In genomic region chr2:217900010-217900779, GRCh38 we compare ENCODE assay signal across 1 cellular context.
TF ChIP-seq lines count a peak whose summit lies in the region.

No MANE protein-coding gene starts in this region.

TF ChIP-seq in HepG2, 621 proteins besides CTCF, POLR2A, EP300 and RAD21 (continued from another document and continues in another):
- TF ChIP-seq ZNF800 (CRISPR knock-in tag; IDR thresholded peaks at IDR 0.05), result 0 out of 2 replicates have a peak, but pooled peaks have one; percentile 73
- 0 out of 2 replicates have a peak, but pooled peaks have one; percentile 17 for TF ChIP-seq ZNF740 (CRISPR knock-in tag; IDR thresholded peaks at IDR 0.05)
- no peak for TF ChIP-seq ZNF292 (CRISPR knock-in tag; IDR thresholded peaks at IDR 0.05; ENCODE audit: borderline replicate concordance, low read depth)
- no peak for TF ChIP-seq SP4 (CRISPR knock-in tag; IDR thresholded peaks at IDR 0.05)
- TF ChIP-seq SNAI1 (CRISPR knock-in tag; IDR thresholded peaks at IDR 0.05; ENCODE audit: borderline replicate concordance), result no peak
- no peak for TF ChIP-seq RARA (CRISPR knock-in tag; IDR thresholded peaks at IDR 0.05)
- TF ChIP-seq GFI1 (CRISPR knock-in tag; IDR thresholded peaks at IDR 0.05; ENCODE audit: borderline replicate concordance), result no peak
- TF ChIP-seq ARID4A (CRISPR knock-in tag; IDR thresholded peaks at IDR 0.05; ENCODE audit: borderline replicate concordance), result peak; percentile 43; the same call in 1 of the 2 replicates
- 0 out of 2 replicates have a peak, but pooled peaks have one; percentile 55 for TF ChIP-seq ZNF431 (CRISPR knock-in tag; IDR thresholded peaks at IDR 0.05; ENCODE audit: borderline replicate concordance, low read depth)
- TF ChIP-seq ZNF816 (CRISPR knock-in tag; IDR thresholded peaks at IDR 0.05; ENCODE audit: borderline replicate concordance), result 0 out of 2 replicates have a peak, but pooled peaks have one; percentile 38
- peak; percentile 41; the same call in 1 of the 2 replicates for TF ChIP-seq ZNF605 (CRISPR knock-in tag; IDR thresholded peaks at IDR 0.05)
- no peak for TF ChIP-seq NR2F6 (IDR thresholded peaks at IDR 0.05)
- TF ChIP-seq NR2F6 (CRISPR knock-in tag; IDR thresholded peaks at IDR 0.05), result 0 out of 2 replicates have a peak, but pooled peaks have one; percentile 13
- TF ChIP-seq PHF21A (CRISPR knock-in tag; IDR thresholded peaks at IDR 0.05), result peak; percentile 61
- TF ChIP-seq AKNA (CRISPR knock-in tag; IDR thresholded peaks at IDR 0.05; ENCODE audit: borderline replicate concordance), result 0 out of 2 replicates have a peak, but pooled peaks have one; percentile 68
- 0 out of 2 replicates have a peak, but pooled peaks have one; percentile 7 for TF ChIP-seq TP53 (CRISPR knock-in tag; conservative IDR thresholded peaks at IDR 0.05)
- TF ChIP-seq CEBPB (IDR thresholded peaks at IDR 0.05; ENCODE audit: borderline replicate concordance, low read depth, low read length), result peak; percentile 29; the same call in 1 of the 2 replicates
- no peak for TF ChIP-seq LBX2 (CRISPR knock-in tag; IDR thresholded peaks at IDR 0.05; ENCODE audit: borderline replicate concordance)
- no peak for TF ChIP-seq ZFAT (CRISPR knock-in tag; conservative IDR thresholded peaks at IDR 0.05)
- 0 out of 2 replicates have a peak, but pooled peaks have one; percentile 24 for TF ChIP-seq FOSL1 (CRISPR knock-in tag; IDR thresholded peaks at IDR 0.05; ENCODE audit: borderline replicate concordance)
- no peak for TF ChIP-seq ZBED4 (CRISPR knock-in tag; IDR thresholded peaks at IDR 0.05; ENCODE audit: borderline replicate concordance)
- TF ChIP-seq ISL2 (CRISPR knock-in tag; IDR thresholded peaks at IDR 0.05), result peak; percentile 57; the same call in 1 of the 2 replicates
- no peak for TF ChIP-seq KAT7 (CRISPR knock-in tag; IDR thresholded peaks at IDR 0.05; ENCODE audit: borderline replicate concordance)
- peak; percentile 53; the same call in 1 of the 2 replicates for TF ChIP-seq ZNF337 (CRISPR knock-in tag; IDR thresholded peaks at IDR 0.05; ENCODE audit: borderline replicate concordance, low read depth)
- peak; percentile 64; the same call in 1 of the 2 replicates for TF ChIP-seq NFAT5 (CRISPR knock-in tag; IDR thresholded peaks at IDR 0.05)
- 0 out of 2 replicates have a peak, but pooled peaks have one; percentile 22 for TF ChIP-seq HNF4A (CRISPR knock-in tag; IDR thresholded peaks at IDR 0.05)
